ENCODE assay signal across 1 cellular context in the genomic region with DNA sequence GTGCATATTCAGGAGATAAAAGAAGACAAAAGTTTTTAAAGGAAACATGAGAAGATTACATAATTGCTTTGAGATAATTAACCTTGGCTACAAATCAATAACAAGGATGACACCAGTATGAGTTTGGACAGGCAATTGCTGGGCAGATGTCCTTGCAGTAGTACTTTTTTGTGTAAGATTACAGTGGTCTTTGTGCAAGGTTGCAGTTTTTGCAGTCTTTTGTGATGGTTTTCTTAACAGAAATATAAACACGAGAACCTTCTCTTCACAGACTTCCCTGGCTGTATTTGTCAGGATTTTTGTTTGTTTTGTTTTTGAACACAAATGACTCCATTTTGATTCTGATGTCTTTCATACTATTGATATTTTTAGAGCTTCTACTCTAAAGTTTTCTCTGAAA.
TF ChIP-seq lines count a peak whose summit lies in the region.

No MANE protein-coding gene starts in this region.

TF ChIP-seq in GM23338, 12 proteins besides CTCF, POLR2A, EP300 and RAD21 (continued from another document):
- no peak for TF ChIP-seq JUNB (IDR thresholded peaks at IDR 0.05; ENCODE audit: unreplicated experiment)
- TF ChIP-seq, protein P1, sequence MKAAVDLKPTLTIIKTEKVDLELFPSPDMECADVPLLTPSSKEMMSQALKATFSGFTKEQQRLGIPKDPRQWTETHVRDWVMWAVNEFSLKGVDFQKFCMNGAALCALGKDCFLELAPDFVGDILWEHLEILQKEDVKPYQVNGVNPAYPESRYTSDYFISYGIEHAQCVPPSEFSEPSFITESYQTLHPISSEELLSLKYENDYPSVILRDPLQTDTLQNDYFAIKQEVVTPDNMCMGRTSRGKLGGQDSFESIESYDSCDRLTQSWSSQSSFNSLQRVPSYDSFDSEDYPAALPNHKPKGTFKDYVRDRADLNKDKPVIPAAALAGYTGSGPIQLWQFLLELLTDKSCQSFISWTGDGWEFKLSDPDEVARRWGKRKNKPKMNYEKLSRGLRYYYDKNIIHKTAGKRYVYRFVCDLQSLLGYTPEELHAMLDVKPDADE (IDR thresholded peaks at IDR 0.05) = no peak
- no peak for TF ChIP-seq EZH2 (IDR thresholded peaks at IDR 0.05; ENCODE audit: low read depth, unreplicated experiment)
